8 cellular contexts compared by ENCODE assay signal in genomic region chr18:32092422-32093105, GRCh38. TPM values are rescaled to one million over a fixed set of nuclear protein-coding genes. Genes with fewer than 3 reads are reported as not detected.
DNase-seq lines count a peak whose midpoint lies in the region; ATAC-seq and TF ChIP-seq lines count a peak whose summit lies in the region.

No MANE protein-coding gene starts in this region.

- peak; percentile 77 for TF ChIP-seq POLR2A in GM19193 (IDR thresholded peaks at IDR 0.05; ENCODE audit: extremely low read depth, insufficient read depth, insufficient read length)

- TF ChIP-seq CTCF in chondrocyte (IDR thresholded peaks at IDR 0.05): no peak

- H3K36me3 Mint-ChIP-seq in chondrocyte (ENCODE audit: low read depth): peaks cover 2% of the 10 kb centered on the region

- DNase-seq in Ammon's horn (ENCODE audit: low spot score): peak; percentile 99
- DNase-seq in NCI-H460 (ENCODE audit: extremely low read depth, low read depth): peak; percentile 92
- DNase-seq in activated CD4-positive, alpha-beta T cell treated with anti-CD3 and anti-CD28 coated beads for 24 hours (ENCODE audit: low read depth in 2 of 2): peak; percentile 100
- DNase-seq in chondrocyte (ENCODE audit: low spot score): peak; percentile 100
- peak; percentile 97 for DNase-seq in kidney tubule cell (ENCODE audit: low spot score)
- peak; percentile 99 to 100 for DNase-seq in stimulated activated CD4-positive, alpha-beta T cell treated with anti-CD3 and anti-CD28 coated beads, Interleukin-1b, Interleukin-23, amount 100 ng/mL, for 1 hour (ENCODE audit: low read depth in 2 of 2)

- no peaks in the 10 kb centered on the region for H3K27me3 Mint-ChIP-seq in chondrocyte (ENCODE audit: low read depth)

- H3K4me3 Mint-ChIP-seq in chondrocyte (ENCODE audit: unreplicated experiment): peak overlapping the region; percentile 83

- peak overlapping the region; percentile 98 for H3K27ac Mint-ChIP-seq in chondrocyte (ENCODE audit: unreplicated experiment)

- H3K9me3 Mint-ChIP-seq in chondrocyte (ENCODE audit: low read depth): no peaks in the 10 kb centered on the region

- peaks cover 30% of the 10 kb centered on the region for H3K4me1 Mint-ChIP-seq in chondrocyte (ENCODE audit: low read depth)

- peak; percentile 84 for ATAC-seq in HG03432 (IDR thresholded peaks at IDR 0.05; ENCODE audit: unreplicated experiment)

RNA-seq across cellular contexts. Expression of gene RNF138, which starts 0.9 kb away (rescaled TPM):
- 22.5 and 26.0 TPM in 2 replicates for total RNA-seq in NCI-H460 (2014; rRNA removed; shearing (Covaris generic))
- polyA plus RNA-seq in NCI-H460 (2014; cell fraction: nucleus; rRNA removed): 22.0 and 29.6 TPM in 2 replicates
- total RNA-seq in chondrocyte: 13.5 to 20.2 TPM (median 19.0 TPM) in 3 replicates

Comparison
In these comparisons a context has a peak if more than half of its experiments do, and no peak if none do; other contexts are left out.
1. Peak in every context shown above with its lines: DNase-seq and ATAC-seq.